1 cellular context compared by ENCODE assay signal in the genomic region with DNA sequence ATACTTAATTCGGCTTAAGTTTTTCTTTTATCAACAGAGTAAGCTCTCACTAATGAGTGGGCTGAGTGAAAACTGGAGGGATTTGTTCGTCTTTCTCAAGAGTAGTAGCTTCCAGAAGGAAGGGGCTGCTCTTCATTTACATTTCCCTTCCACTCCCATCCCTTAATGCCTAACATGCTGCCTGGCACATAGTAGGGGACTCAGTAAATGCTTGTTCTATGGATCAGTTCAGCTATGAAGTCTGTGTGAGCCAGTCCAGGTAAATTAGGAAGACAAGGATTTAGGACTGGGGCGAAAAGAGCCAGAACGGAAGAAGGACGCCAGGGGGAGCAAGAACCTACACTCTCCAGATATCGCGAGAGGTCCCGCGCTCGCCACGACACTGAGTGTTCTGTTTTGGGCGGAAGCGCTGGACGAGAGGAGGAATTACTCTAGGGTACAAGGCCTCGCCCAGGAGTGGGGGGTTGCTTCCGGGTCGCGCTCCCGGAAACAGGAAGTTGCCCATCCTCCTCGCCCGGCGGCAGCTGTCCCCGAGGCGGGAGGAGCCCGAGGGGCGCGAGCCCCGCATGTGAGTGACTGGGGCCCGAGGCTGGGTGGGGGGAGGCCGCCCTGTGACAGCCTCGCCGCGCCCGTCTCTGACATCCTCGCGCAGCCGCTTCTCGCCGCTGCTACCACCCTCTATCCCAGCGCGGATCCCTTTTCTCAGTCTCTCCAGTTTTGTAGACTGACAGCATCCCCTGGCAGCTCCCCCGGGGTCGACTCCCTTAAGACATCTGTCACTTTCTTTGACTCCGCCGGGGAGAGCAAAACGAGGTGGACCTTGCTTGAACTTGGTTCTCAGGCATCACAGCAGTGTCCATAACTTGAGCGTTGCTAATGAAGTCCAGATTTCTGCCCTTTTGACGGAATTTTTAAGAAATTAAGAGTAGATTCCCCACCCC.
A peak's percentile ranks its signal among the peaks of the same experiment; 100 is the strongest.
TF ChIP-seq lines count a peak whose summit lies in the region.

A gene with protein sequence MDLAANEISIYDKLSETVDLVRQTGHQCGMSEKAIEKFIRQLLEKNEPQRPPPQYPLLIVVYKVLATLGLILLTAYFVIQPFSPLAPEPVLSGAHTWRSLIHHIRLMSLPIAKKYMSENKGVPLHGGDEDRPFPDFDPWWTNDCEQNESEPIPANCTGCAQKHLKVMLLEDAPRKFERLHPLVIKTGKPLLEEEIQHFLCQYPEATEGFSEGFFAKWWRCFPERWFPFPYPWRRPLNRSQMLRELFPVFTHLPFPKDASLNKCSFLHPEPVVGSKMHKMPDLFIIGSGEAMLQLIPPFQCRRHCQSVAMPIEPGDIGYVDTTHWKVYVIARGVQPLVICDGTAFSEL (plus strand): TSS at position 492 of the 941 bp plus-strand sequence. CDS start 13,493 bp downstream, outside the sequence.

TF ChIP-seq in HepG2, 621 proteins besides CTCF, POLR2A, EP300 and RAD21 (continued from another document and continues in another):
- TF ChIP-seq SAFB2 (CRISPR knock-in tag; IDR thresholded peaks at IDR 0.05; ENCODE audit: borderline replicate concordance, low read depth) (peak; percentile 96), MED8 (CRISPR knock-in tag; IDR thresholded peaks at IDR 0.05; ENCODE audit: insufficient replicate concordance) (peak; percentile 21), XRCC5 (optimal IDR thresholded peaks at IDR 0.05; ENCODE audit: low read length) (peak; percentile 99), SMYD3 (CRISPR knock-in tag; IDR thresholded peaks at IDR 0.05) (peak; percentile 75; the same call in 1 of the 2 replicates), ZSCAN20 (CRISPR knock-in tag; IDR thresholded peaks at IDR 0.05; ENCODE audit: borderline replicate concordance) (no peak), ZIK1 (CRISPR knock-in tag; IDR thresholded peaks at IDR 0.05; ENCODE audit: borderline replicate concordance, low read depth) (peak; percentile 81; the same call in 1 of the 2 replicates), ZFP1 (CRISPR knock-in tag; IDR thresholded peaks at IDR 0.05) (0 out of 2 replicates have a peak, but pooled peaks have one; percentile 74), TAF1 (CRISPR knock-in tag; IDR thresholded peaks at IDR 0.05) (peak; percentile 77), ZNF33B (CRISPR knock-in tag; IDR thresholded peaks at IDR 0.05) (0 out of 2 replicates have a peak, but pooled peaks have one; percentile 76), ZNF468 (CRISPR knock-in tag; IDR thresholded peaks at IDR 0.05) (0 out of 2 replicates have a peak, but pooled peaks have one; percentile 73), ZNF446 (CRISPR knock-in tag; IDR thresholded peaks at IDR 0.05) (peak; percentile 75; the same call in 1 of the 2 replicates), BRD4 (CRISPR knock-in tag; IDR thresholded peaks at IDR 0.05) (no peak; the same call in none of the 2 replicates), JDP2 (CRISPR knock-in tag; IDR thresholded peaks at IDR 0.05; ENCODE audit: borderline replicate concordance) (no peak), NCOA1 (CRISPR knock-in tag; IDR thresholded peaks at IDR 0.05) (0 out of 2 replicates have a peak, but pooled peaks have one; percentile 66), PRMT3 (CRISPR knock-in tag; IDR thresholded peaks at IDR 0.05; ENCODE audit: borderline replicate concordance, low read depth) (no peak), SIN3B (IDR thresholded peaks at IDR 0.05; ENCODE audit: low read length) (peak; percentile 72; the same call in 1 of the 2 replicates), ZNF30 (CRISPR knock-in tag; IDR thresholded peaks at IDR 0.05) (no peak; the same call in 1 of the 2 replicates), SNAPC2 (CRISPR knock-in tag; IDR thresholded peaks at IDR 0.05) (peak; percentile 89; the same call in 1 of the 2 replicates), ZNF143 (CRISPR knock-in tag; IDR thresholded peaks at IDR 0.05) (peak; percentile 68; the same call in 1 of the 2 replicates), ZNF552 (CRISPR knock-in tag; IDR thresholded peaks at IDR 0.05; ENCODE audit: borderline replicate concordance) (0 out of 2 replicates have a peak, but pooled peaks have one; percentile 49), CREB1 (IDR thresholded peaks at IDR 0.05) (peak; percentile 36; the same call in 1 of the 2 replicates), CREB1 (CRISPR knock-in tag; IDR thresholded peaks at IDR 0.05) (peak; percentile 90), ZNF234 (CRISPR knock-in tag; conservative IDR thresholded peaks at IDR 0.05) (no peak; the same call in 1 of the 2 replicates), ZNF432 (CRISPR knock-in tag; IDR thresholded peaks at IDR 0.05; ENCODE audit: borderline replicate concordance) (no peak), ZNF331 (CRISPR knock-in tag; IDR thresholded peaks at IDR 0.05) (peak; percentile 79; the same call in 1 of the 2 replicates), ZKSCAN8 (CRISPR knock-in tag; IDR thresholded peaks at IDR 0.05; ENCODE audit: borderline replicate concordance) (peak; percentile 87), ZKSCAN5 (CRISPR knock-in tag; IDR thresholded peaks at IDR 0.05) (no peak), ZNF75D (CRISPR knock-in tag; IDR thresholded peaks at IDR 0.05; ENCODE audit: borderline replicate concordance) (no peak), PLRG1 (conservative IDR thresholded peaks at IDR 0.05) (no peak), ZNF644 (CRISPR knock-in tag; IDR thresholded peaks at IDR 0.05; ENCODE audit: low read depth) (no peak), ZNF766 (CRISPR knock-in tag; IDR thresholded peaks at IDR 0.05; ENCODE audit: borderline replicate concordance) (peak; percentile 70; the same call in 1 of the 2 replicates), ZFAT (CRISPR knock-in tag; conservative IDR thresholded peaks at IDR 0.05) (no peak), KDM3A (CRISPR knock-in tag; IDR thresholded peaks at IDR 0.05; ENCODE audit: low read depth) (peak; percentile 96), ONECUT2 (CRISPR knock-in tag; IDR thresholded peaks at IDR 0.05) (no peak), NFKBIZ (CRISPR knock-in tag; IDR thresholded peaks at IDR 0.05) (peak; percentile 93), ZNF615 (CRISPR knock-in tag; IDR thresholded peaks at IDR 0.05; ENCODE audit: borderline replicate concordance) (no peak), PCBP2 (optimal IDR thresholded peaks at IDR 0.05; ENCODE audit: low read depth, low read length, poor library complexity, severe bottlenecking) (no peak), MED13 (CRISPR knock-in tag; IDR thresholded peaks at IDR 0.05) (peak; percentile 84), ZNF672 (CRISPR knock-in tag; IDR thresholded peaks at IDR 0.05) (no peak), HOXA3 (CRISPR knock-in tag; IDR thresholded peaks at IDR 0.05) (peak; percentile 96), FIP1L1 (IDR thresholded peaks at IDR 0.05; ENCODE audit: borderline replicate concordance, insufficient read depth, low read depth, low read length) (no peak), FLYWCH1 (CRISPR knock-in tag; IDR thresholded peaks at IDR 0.05) (no peak), ZNF605 (CRISPR knock-in tag; IDR thresholded peaks at IDR 0.05) (peak; percentile 99), TBP (CRISPR knock-in tag; IDR thresholded peaks at IDR 0.05) (no peak), ZNF20 (CRISPR knock-in tag; IDR thresholded peaks at IDR 0.05) (no peak), ZMAT3 (CRISPR knock-in tag; conservative IDR thresholded peaks at IDR 0.05) (peak; percentile 97)
- TF ChIP-seq, protein P1, sequence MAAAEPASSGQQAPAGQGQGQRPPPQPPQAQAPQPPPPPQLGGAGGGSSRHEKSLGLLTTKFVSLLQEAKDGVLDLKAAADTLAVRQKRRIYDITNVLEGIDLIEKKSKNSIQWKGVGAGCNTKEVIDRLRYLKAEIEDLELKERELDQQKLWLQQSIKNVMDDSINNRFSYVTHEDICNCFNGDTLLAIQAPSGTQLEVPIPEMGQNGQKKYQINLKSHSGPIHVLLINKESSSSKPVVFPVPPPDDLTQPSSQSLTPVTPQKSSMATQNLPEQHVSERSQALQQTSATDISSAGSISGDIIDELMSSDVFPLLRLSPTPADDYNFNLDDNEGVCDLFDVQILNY (CRISPR knock-in tag; conservative IDR thresholded peaks at IDR 0.05), result peak; percentile 76; the same call in 1 of the 2 replicates
- TF ChIP-seq, protein P2, sequence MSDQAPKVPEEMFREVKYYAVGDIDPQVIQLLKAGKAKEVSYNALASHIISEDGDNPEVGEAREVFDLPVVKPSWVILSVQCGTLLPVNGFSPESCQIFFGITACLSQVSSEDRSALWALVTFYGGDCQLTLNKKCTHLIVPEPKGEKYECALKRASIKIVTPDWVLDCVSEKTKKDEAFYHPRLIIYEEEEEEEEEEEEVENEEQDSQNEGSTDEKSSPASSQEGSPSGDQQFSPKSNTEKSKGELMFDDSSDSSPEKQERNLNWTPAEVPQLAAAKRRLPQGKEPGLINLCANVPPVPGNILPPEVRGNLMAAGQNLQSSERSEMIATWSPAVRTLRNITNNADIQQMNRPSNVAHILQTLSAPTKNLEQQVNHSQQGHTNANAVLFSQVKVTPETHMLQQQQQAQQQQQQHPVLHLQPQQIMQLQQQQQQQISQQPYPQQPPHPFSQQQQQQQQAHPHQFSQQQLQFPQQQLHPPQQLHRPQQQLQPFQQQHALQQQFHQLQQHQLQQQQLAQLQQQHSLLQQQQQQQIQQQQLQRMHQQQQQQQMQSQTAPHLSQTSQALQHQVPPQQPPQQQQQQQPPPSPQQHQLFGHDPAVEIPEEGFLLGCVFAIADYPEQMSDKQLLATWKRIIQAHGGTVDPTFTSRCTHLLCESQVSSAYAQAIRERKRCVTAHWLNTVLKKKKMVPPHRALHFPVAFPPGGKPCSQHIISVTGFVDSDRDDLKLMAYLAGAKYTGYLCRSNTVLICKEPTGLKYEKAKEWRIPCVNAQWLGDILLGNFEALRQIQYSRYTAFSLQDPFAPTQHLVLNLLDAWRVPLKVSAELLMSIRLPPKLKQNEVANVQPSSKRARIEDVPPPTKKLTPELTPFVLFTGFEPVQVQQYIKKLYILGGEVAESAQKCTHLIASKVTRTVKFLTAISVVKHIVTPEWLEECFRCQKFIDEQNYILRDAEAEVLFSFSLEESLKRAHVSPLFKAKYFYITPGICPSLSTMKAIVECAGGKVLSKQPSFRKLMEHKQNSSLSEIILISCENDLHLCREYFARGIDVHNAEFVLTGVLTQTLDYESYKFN (CRISPR knock-in tag; conservative IDR thresholded peaks at IDR 0.05), result peak; percentile 79; the same call in 1 of the 2 replicates
- TF ChIP-seq, protein P3, sequence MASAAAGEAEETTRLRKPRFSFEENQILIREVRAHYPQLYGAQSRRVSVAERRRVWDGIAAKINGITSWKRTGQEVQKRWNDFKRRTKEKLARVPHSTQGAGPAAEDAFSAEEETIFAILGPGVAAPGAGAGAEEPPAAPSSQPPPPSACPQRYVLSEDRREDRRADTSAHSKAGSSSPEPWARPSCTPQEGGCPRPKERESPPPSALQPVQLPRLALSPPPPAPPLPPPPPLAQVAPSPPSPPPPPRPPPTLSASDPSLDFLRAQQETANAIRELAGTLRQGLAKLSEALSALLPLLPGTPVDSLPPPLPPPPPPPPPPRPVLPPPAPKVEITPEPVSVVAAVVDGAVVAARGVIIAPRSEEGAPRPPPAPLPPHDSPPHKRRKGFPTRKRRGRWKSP (CRISPR knock-in tag; IDR thresholded peaks at IDR 0.05), result peak; percentile 72; the same call in 1 of the 2 replicates
- TF ChIP-seq, protein P4, sequence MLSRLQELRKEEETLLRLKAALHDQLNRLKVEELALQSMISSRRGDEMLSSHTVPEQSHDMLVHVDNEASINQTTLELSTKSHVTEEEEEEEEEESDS (CRISPR knock-in tag; IDR thresholded peaks at IDR 0.05; ENCODE audit: borderline replicate concordance), result 0 out of 2 replicates have a peak, but pooled peaks have one; percentile 72
- TF ChIP-seq, protein P5, sequence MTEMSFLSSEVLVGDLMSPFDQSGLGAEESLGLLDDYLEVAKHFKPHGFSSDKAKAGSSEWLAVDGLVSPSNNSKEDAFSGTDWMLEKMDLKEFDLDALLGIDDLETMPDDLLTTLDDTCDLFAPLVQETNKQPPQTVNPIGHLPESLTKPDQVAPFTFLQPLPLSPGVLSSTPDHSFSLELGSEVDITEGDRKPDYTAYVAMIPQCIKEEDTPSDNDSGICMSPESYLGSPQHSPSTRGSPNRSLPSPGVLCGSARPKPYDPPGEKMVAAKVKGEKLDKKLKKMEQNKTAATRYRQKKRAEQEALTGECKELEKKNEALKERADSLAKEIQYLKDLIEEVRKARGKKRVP (CRISPR knock-in tag; IDR thresholded peaks at IDR 0.05), result peak in 1 of 2 experiments; percentile 39; a peak in 1 of 4 replicates
- TF ChIP-seq, protein P6, sequence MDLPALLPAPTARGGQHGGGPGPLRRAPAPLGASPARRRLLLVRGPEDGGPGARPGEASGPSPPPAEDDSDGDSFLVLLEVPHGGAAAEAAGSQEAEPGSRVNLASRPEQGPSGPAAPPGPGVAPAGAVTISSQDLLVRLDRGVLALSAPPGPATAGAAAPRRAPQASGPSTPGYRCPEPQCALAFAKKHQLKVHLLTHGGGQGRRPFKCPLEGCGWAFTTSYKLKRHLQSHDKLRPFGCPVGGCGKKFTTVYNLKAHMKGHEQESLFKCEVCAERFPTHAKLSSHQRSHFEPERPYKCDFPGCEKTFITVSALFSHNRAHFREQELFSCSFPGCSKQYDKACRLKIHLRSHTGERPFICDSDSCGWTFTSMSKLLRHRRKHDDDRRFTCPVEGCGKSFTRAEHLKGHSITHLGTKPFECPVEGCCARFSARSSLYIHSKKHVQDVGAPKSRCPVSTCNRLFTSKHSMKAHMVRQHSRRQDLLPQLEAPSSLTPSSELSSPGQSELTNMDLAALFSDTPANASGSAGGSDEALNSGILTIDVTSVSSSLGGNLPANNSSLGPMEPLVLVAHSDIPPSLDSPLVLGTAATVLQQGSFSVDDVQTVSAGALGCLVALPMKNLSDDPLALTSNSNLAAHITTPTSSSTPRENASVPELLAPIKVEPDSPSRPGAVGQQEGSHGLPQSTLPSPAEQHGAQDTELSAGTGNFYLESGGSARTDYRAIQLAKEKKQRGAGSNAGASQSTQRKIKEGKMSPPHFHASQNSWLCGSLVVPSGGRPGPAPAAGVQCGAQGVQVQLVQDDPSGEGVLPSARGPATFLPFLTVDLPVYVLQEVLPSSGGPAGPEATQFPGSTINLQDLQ (CRISPR knock-in tag; IDR thresholded peaks at IDR 0.05), result peak; percentile 54; the same call in 1 of the 2 replicates
- TF ChIP-seq, protein P7, sequence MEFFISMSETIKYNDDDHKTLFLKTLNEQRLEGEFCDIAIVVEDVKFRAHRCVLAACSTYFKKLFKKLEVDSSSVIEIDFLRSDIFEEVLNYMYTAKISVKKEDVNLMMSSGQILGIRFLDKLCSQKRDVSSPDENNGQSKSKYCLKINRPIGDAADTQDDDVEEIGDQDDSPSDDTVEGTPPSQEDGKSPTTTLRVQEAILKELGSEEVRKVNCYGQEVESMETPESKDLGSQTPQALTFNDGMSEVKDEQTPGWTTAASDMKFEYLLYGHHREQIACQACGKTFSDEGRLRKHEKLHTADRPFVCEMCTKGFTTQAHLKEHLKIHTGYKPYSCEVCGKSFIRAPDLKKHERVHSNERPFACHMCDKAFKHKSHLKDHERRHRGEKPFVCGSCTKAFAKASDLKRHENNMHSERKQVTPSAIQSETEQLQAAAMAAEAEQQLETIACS (CRISPR knock-in tag; IDR thresholded peaks at IDR 0.05), result no peak
- TF ChIP-seq, protein P8, sequence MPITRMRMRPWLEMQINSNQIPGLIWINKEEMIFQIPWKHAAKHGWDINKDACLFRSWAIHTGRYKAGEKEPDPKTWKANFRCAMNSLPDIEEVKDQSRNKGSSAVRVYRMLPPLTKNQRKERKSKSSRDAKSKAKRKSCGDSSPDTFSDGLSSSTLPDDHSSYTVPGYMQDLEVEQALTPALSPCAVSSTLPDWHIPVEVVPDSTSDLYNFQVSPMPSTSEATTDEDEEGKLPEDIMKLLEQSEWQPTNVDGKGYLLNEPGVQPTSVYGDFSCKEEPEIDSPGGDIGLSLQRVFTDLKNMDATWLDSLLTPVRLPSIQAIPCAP (CRISPR knock-in tag; IDR thresholded peaks at IDR 0.05; ENCODE audit: low read depth), result 0 out of 2 replicates have a peak, but pooled peaks have one; percentile 43
